In genomic region chr2:75646583-75647425, GRCh38 we compare ENCODE assay signal across 8 cellular contexts. TPM values are rescaled to one million over a fixed set of nuclear protein-coding genes. Genes with fewer than 3 reads are reported as not detected.
DNase-seq lines count a peak whose midpoint lies in the region; ATAC-seq, FAIRE-seq and TF ChIP-seq lines count a peak whose summit lies in the region.

TSS of gene MRPL19 (plus strand) at chr2:75646783. CDS start at chr2:75646808, 25 bp downstream.

- ATAC-seq in HG02798 (IDR thresholded peaks at IDR 0.05; ENCODE audit: poor library complexity, unreplicated experiment): peak; percentile 96
- ATAC-seq in T-cell (replicated peaks in 1 of 4): peak; percentile 96 to 98 (median 97)
- ATAC-seq in heart left ventricle: peak; percentile 98 to 100 (median 99)

- no peaks in the 10 kb centered on the region for H3K27me3 Mint-ChIP-seq in T-cell

- POLR2A ChIA-PET in T-cell (lab: Charles Lee): interaction anchor here (0.5 kb wide), 2 partner anchors 24 to 1873 kb away, joined by 3 to 6 read pairs; no protein-coding TSS in a partner anchor

- TF ChIP-seq EP300 in transverse colon (IDR thresholded peaks at IDR 0.05; ENCODE audit: low read depth): no peak

- peak within 1 kb of the TSS; percentile 93 to 95 (median 94) for H3K4me3 Mint-ChIP-seq in T-cell

- CTCF ChIA-PET in T-cell (lab: Charles Lee): interaction anchor here in 1 of 2 donors (0.9 to 1.9 kb wide), 4 partner anchors 11 to 30 kb away, joined by 3 to 10 read pairs (median 4); no protein-coding TSS in a partner anchor

- H3K4me3 ChIP-seq in adipocyte (ENCODE audit: low read length): peak within 1 kb of the TSS; percentile 96
- H3K4me3 ChIP-seq in heart left ventricle: peak within 1 kb of the TSS; percentile 71 to 97 (median 92)
- peak within 1 kb of the TSS; percentile 80 to 92 (median 86) for H3K4me3 ChIP-seq in transverse colon

- FAIRE-seq in GM12892 (lab: Jason Lieb, UNC): peak; percentile 97

- peak within 1 kb of the TSS; percentile 18 to 88 (median 72) for H3K27ac ChIP-seq in heart left ventricle
- peak within 1 kb of the TSS; percentile 76 to 86 (median 84) for H3K27ac ChIP-seq in transverse colon

- H3K36me3 ChIP-seq in adipocyte (ENCODE audit: control insufficient read depth, insufficient read depth, low read length, severe bottlenecking) (peaks cover 25% of the 10 kb centered on the region), heart left ventricle (peaks cover 0 to 35% (median 14%) of the 10 kb centered on the region in 9 donors), transverse colon (peaks cover 0 to 5% (median 0%) of the 10 kb centered on the region in 4 donors)

- peak within 1 kb of the TSS; percentile 86 to 94 for H3K27ac Mint-ChIP-seq in T-cell

- H3K27me3 ChIP-seq in adipocyte (replicated peaks; ENCODE audit: control insufficient read depth, insufficient read depth, low read length) (no peaks in the 10 kb centered on the region), heart left ventricle (no peaks in the 10 kb centered on the region), transverse colon (no peaks in the 10 kb centered on the region)

- H3K9me3 ChIP-seq in adipocyte (ENCODE audit: control insufficient read depth, low read length) (no peaks in the 10 kb centered on the region), heart left ventricle (no peaks in the 10 kb centered on the region), transverse colon (no peaks in the 10 kb centered on the region)

- peaks cover 0 to 5% (median 0%) of the 10 kb centered on the region in 3 donors for H3K9me3 Mint-ChIP-seq in T-cell

- WGBS in heart left ventricle, 4 donors: 0 to 2% (median 0%) methylated on average over 42 to 60 of the region's 60 CpGs
- WGBS in transverse colon (ENCODE audit: low coverage in 1 of 2), 2 donors: 0 to 1% methylated on average over 4 to 45 of the region's 60 CpGs

- intact Hi-C loops in heart left ventricle (cut with DNase I): loop anchor here in 4 of 10 donors (2.0 to 10.0 kb wide), 3 partner anchors 64 to 68 kb away; partner anchors contain the start of gene GCFC2 (in 4 of the 4)
- intact Hi-C loops in transverse colon (cut with DNase I; ENCODE audit: low total_unique reads): no loop called here

- peak within 1 kb of the TSS; percentile 96 for H3K9ac ChIP-seq in adipocyte (ENCODE audit: low read length)

- in situ Hi-C loops in transverse colon (cut with MboI; ENCODE audit: low pct_ligation_motif_present in 1 of 4, low pct_unique_long_range_greater_than_20kb in 1 of 4, low sequenced_read_pairs in 3 of 4): no loop called here

- H3K4me1 ChIP-seq in adipocyte (ENCODE audit: control insufficient read depth, insufficient read depth, low read length) (peaks cover 13% of the 10 kb centered on the region), heart left ventricle (peaks cover 0 to 24% (median 12%) of the 10 kb centered on the region in 12 donors), transverse colon (peaks cover 5 to 19% (median 12%) of the 10 kb centered on the region in 4 donors)

- H3K4me1 Mint-ChIP-seq in T-cell: peaks cover 37 to 47% (median 45%) of the 10 kb centered on the region in 3 donors

- peak; percentile 76 for DNase-seq in GM12892 (ENCODE audit: insufficient read length)
- DNase-seq in NCI-H1417 treated with DMSO at 0.1 percent for 48 hours (lab: John Stamatoyannopoulos, UW): peak; percentile 62
- peak; percentile 51 to 85 (median 68) for DNase-seq in T-cell
- peak; percentile 94 for DNase-seq in adipocyte (ENCODE audit: low read depth)
- peak; percentile 87 to 92 (median 90) for DNase-seq in heart left ventricle
- DNase-seq in pons (ENCODE audit: low spot score): peak; percentile 96
- peak; percentile 90 for DNase-seq in transverse colon

- TF ChIP-seq CTCF in heart left ventricle (IDR thresholded peaks at IDR 0.05): no peak
- TF ChIP-seq CTCF in transverse colon (IDR thresholded peaks at IDR 0.05): peak in 2 of 5 experiments; percentile 9 to 24

- peaks cover 25% of the 10 kb centered on the region for H3K36me3 Mint-ChIP-seq in T-cell

- peak; percentile 65; the same call in 1 of the 2 replicates for TF ChIP-seq POLR2A in GM12892 (IDR thresholded peaks at IDR 0.05; ENCODE audit: low read depth, low read length)
- peak in 1 of 2 donors; percentile 56 for TF ChIP-seq POLR2A in heart left ventricle (IDR thresholded peaks at IDR 0.05)
- peak; percentile 45 for TF ChIP-seq POLR2A in transverse colon (IDR thresholded peaks at IDR 0.05)

RNA-seq across cellular contexts. Expression of gene MRPL19, which starts in this region (rescaled TPM):
- 39.0 TPM for polyA plus RNA-seq in GM12892 (2012; ENCODE audit: missing spikeins)
- 10 to 100 TPM; 16.6 to 31.5 (median 22.6) TPM for total RNA-seq in T-cell
- 10 to 100 TPM; 40.7 to 82.8 (median 56.7) TPM for total RNA-seq in heart left ventricle
- polyA plus RNA-seq in heart left ventricle: 10 to 100 TPM; 19.7 to 30.8 TPM
- 100 to 1,000 TPM in 1 of 4 donors, 10 to 100 TPM in 2, 1 to 10 TPM in 1; 4.4 to 131 (median 27.4) TPM for total RNA-seq in transverse colon

Comparison
In these comparisons a context has a peak if more than half of its experiments do, and no peak if none do; other contexts are left out.
1. Peak in every context shown above with its lines: DNase-seq, ATAC-seq, H3K4me3 ChIP-seq and H3K27ac ChIP-seq.